1 cellular context compared by ENCODE assay signal in the genomic region with DNA sequence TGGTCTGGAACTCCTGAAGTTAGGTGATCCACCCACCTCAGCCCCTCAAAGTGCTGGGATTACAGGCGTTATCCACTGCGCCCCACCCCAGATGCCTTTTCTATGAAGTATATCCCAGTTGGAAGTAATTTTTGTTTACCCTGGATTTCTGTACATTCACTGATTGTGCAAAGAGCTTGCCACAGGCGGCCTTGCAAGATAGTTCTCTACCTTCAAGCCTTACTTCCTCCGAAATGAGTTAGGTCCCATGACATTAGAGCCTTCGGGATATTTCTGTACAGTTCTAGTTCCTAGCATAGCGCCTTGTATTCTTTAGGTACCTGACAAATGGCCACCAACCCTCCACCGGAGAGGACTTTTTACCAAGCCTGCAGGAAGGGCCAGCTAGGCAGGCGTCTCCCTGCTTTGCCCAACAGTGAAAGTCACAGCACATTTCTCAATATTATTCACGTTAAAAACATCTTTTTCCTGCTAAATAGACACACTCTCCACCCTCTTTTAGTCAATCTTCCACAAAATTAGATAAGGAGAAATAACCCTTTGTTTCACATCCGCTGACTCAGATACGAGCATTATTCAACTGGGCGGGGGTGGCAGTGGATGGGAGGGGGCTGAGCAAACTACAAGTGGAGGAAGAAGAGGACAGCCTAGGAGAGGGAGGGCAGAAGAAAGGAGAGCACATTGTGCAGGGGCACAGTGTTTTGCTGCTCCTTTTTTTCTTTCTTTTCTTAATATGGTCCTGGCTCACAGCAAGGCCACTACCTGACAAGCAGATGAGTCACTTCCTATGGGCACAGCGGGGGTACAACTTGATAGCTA.
TF ChIP-seq lines count a peak whose summit lies in the region.

No MANE protein-coding gene starts in this region.

TF ChIP-seq in HepG2, 621 proteins besides CTCF, POLR2A, EP300 and RAD21 (continued from another document):
- TF ChIP-seq FOSL1 (CRISPR knock-in tag; IDR thresholded peaks at IDR 0.05; ENCODE audit: borderline replicate concordance) (peak; percentile 26; the same call in 1 of the 2 replicates), ZBTB43 (CRISPR knock-in tag; conservative IDR thresholded peaks at IDR 0.05) (no peak), RNF2 (conservative IDR thresholded peaks at IDR 0.05; ENCODE audit: low read depth) (no peak), SAP130 (CRISPR knock-in tag; IDR thresholded peaks at IDR 0.05; ENCODE audit: low read depth) (0 out of 2 replicates have a peak, but pooled peaks have one; percentile 9), GATAD2A (CRISPR knock-in tag; IDR thresholded peaks at IDR 0.05) (0 out of 2 replicates have a peak, but pooled peaks have one; percentile 22), FOSL2 (CRISPR knock-in tag; IDR thresholded peaks at IDR 0.05) (peak; percentile 88), ETV5 (CRISPR knock-in tag; IDR thresholded peaks at IDR 0.05; ENCODE audit: borderline replicate concordance) (peak; percentile 53; the same call in 1 of the 2 replicates), ZNF333 (CRISPR knock-in tag; IDR thresholded peaks at IDR 0.05; ENCODE audit: borderline replicate concordance) (no peak), JUNB (CRISPR knock-in tag; IDR thresholded peaks at IDR 0.05; ENCODE audit: borderline replicate concordance) (0 out of 2 replicates have a peak, but pooled peaks have one; percentile 22), SALL2 (CRISPR knock-in tag; IDR thresholded peaks at IDR 0.05) (0 out of 2 replicates have a peak, but pooled peaks have one; percentile 21)
